In genomic region chr10:47294057-47294456, GRCh38 we compare ENCODE assay signal across 26 cellular contexts. TPM values are rescaled to one million over a fixed set of nuclear protein-coding genes. Genes with fewer than 3 reads are reported as not detected.
A peak's percentile ranks its signal among the peaks of the same experiment; 100 is the strongest.
DNase-seq lines count a peak whose midpoint lies in the region; ATAC-seq, FAIRE-seq and TF ChIP-seq lines count a peak whose summit lies in the region.
"Had no signal": no experiment of that assay in that cellular context is flagged by ENCODE, and none has a peak within 500 bp of the region (broad histone marks: within the 10 kb centered on the region; RNA-seq: fewer than 3 reads in every experiment).

No MANE protein-coding gene starts in this region.

- H3K27me3 Mint-ChIP-seq in endodermal cell (ENCODE audit: insufficient read depth), result peaks cover 30% of the 10 kb centered on the region
- H3K27me3 Mint-ChIP-seq: CD4-positive, CD25-positive, alpha-beta regulatory T cell had no signal

- no peaks in the 10 kb centered on the region for H3K36me3 Mint-ChIP-seq in endodermal cell (ENCODE audit: low read depth)
- H3K36me3 Mint-ChIP-seq: CD4-positive, CD25-positive, alpha-beta regulatory T cell; CD8-positive, alpha-beta memory T cell had no signal

- H3K27ac ChIP-seq in endodermal cell (ENCODE audit: low read depth, low read length) (no peak overlapping the region), kidney (ENCODE audit: low read depth in 2 of 2, low read length in 2 of 2) (no peak overlapping the region), sigmoid colon (no peak overlapping the region)
- H3K27ac ChIP-seq: GM23248, HL-60 had no signal

- no peaks in the 10 kb centered on the region for H3K4me1 Mint-ChIP-seq in endodermal cell
- H3K4me1 Mint-ChIP-seq: CD4-positive, CD25-positive, alpha-beta regulatory T cell; CD8-positive, alpha-beta memory T cell had no signal

- no peak overlapping the region for H3K4me3 Mint-ChIP-seq in endodermal cell
- H3K4me3 Mint-ChIP-seq: CD4-positive, CD25-positive, alpha-beta regulatory T cell; CD8-positive, alpha-beta memory T cell had no signal

- intact Hi-C loops in cardiac septum (cut with DNase I) (no loop called here), left cardiac atrium (cut with DNase I) (no loop called here), posterior vena cava (cut with DNase I) (no loop called here), kidney (cut with DNase I) (no loop called here), sigmoid colon (cut with DNase I) (no loop called here)

- no peaks in the 10 kb centered on the region for H3K36me3 ChIP-seq in endodermal cell (ENCODE audit: control insufficient read depth, insufficient read depth, low read length)
- H3K36me3 ChIP-seq in kidney (ENCODE audit: control insufficient read depth in 1 of 2, insufficient read depth in 2 of 2, low read length in 2 of 2), result no peaks in the 10 kb centered on the region
- H3K36me3 ChIP-seq in sigmoid colon, result no peaks in the 10 kb centered on the region
- H3K36me3 ChIP-seq: BE2C had no signal

- H3K27ac Mint-ChIP-seq in endodermal cell, result no peak overlapping the region
- H3K27ac Mint-ChIP-seq: CD4-positive, CD25-positive, alpha-beta regulatory T cell; CD8-positive, alpha-beta memory T cell had no signal

- ATAC-seq in left cardiac atrium (no peak), GM18520 (IDR thresholded peaks at IDR 0.05; ENCODE audit: unreplicated experiment) (no peak)
- ATAC-seq: GM12878 had no signal

- peaks cover 35% of the 10 kb centered on the region for H3K27me3 ChIP-seq in endodermal cell (ENCODE audit: control insufficient read depth, insufficient read depth, low read length, poor library complexity, severe bottlenecking)
- no peaks in the 10 kb centered on the region for H3K27me3 ChIP-seq in sigmoid colon
- H3K27me3 ChIP-seq: BE2C had no signal

- H3K4me3 ChIP-seq in endodermal cell (ENCODE audit: low read length), result no peak overlapping the region
- no peak overlapping the region for H3K4me3 ChIP-seq in kidney (ENCODE audit: low read length in 2 of 2)
- no peak overlapping the region for H3K4me3 ChIP-seq in sigmoid colon
- H3K4me3 ChIP-seq: GM12878, GM23248 had no signal

- H3K9me3 ChIP-seq in endodermal cell (ENCODE audit: control insufficient read depth, low read length) (no peaks in the 10 kb centered on the region), kidney (ENCODE audit: control insufficient read depth in 1 of 2, low read length in 2 of 2) (no peaks in the 10 kb centered on the region), sigmoid colon (no peaks in the 10 kb centered on the region)
- H3K9me3 ChIP-seq: BE2C had no signal

- H3K4me1 ChIP-seq in endodermal cell (ENCODE audit: control insufficient read depth, insufficient read depth, low read length) (no peaks in the 10 kb centered on the region), kidney (ENCODE audit: control insufficient read depth in 1 of 2, insufficient read depth in 1 of 2, low read depth in 1 of 2, low read length in 2 of 2) (no peaks in the 10 kb centered on the region), sigmoid colon (no peaks in the 10 kb centered on the region)
- H3K4me1 ChIP-seq: BE2C had no signal

- no peaks in the 10 kb centered on the region for H3K9me3 Mint-ChIP-seq in endodermal cell
- H3K9me3 Mint-ChIP-seq: CD4-positive, CD25-positive, alpha-beta regulatory T cell; CD8-positive, alpha-beta memory T cell had no signal

- no peak for FAIRE-seq in kidney (lab: Jason Lieb, UNC)
- FAIRE-seq: A204.1, GM12878, HTR-8/SVneo had no signal

- TF ChIP-seq CTCF in endodermal cell (conservative IDR thresholded peaks at IDR 0.05), result no peak
- no peak for TF ChIP-seq CTCF in kidney (IDR thresholded peaks at IDR 0.05; ENCODE audit: borderline replicate concordance, extremely low read depth, insufficient read depth)
- TF ChIP-seq CTCF in sigmoid colon (IDR thresholded peaks at IDR 0.05), result no peak

- DNase-seq in cardiac septum (ENCODE audit: low spot score) (peak; percentile 12), left cardiac atrium (no peak), endodermal cell (peak; percentile 17), posterior vena cava (ENCODE audit: low spot score) (peak; percentile 52), kidney (no peak), sigmoid colon (no peak)
- DNase-seq: ACHN; BE2C; C1 segment of cervical spinal cord; CD4-positive, CD25-positive, alpha-beta regulatory T cell; CD8-positive, alpha-beta memory T cell; COR-L47; DMS 273 treated with DMSO at 0.1 percent for 48 hours; DMS53; DND-41; EL; GM23248; HCEC 1CT; IMR-90 had no signal

- TF ChIP-seq POLR2A in sigmoid colon (IDR thresholded peaks at IDR 0.05), result no peak

- no peak for TF ChIP-seq EP300 in sigmoid colon (IDR thresholded peaks at IDR 0.05)

- H3K9ac ChIP-seq in endodermal cell (ENCODE audit: extremely low read depth, low read length, poor library complexity, severe bottlenecking) (no peak overlapping the region), kidney (ENCODE audit: low read length in 2 of 2) (no peak overlapping the region)
- H3K9ac ChIP-seq: GM23248 had no signal

- 93 to 97% methylated on average over 9 of the region's 9 CpGs for WGBS in endodermal cell (ENCODE audit: insufficient coverage in 1 of 2, insufficient read length in 1 of 2), 2 experiments
- 95 to 97% methylated on average over 9 of the region's 9 CpGs for WGBS in sigmoid colon, 2 donors

RNA-seq across cellular contexts. Expression of gene GDF10, which starts 5.9 kb away (rescaled TPM):
- total RNA-seq in cardiac septum, result 1.7 TPM
- total RNA-seq in left cardiac atrium, result 1 to 10 TPM in 1 of 2 donors, under 1 TPM in 1; 0.89 to 1.4 TPM
- not detected for total RNA-seq in endodermal cell
- polyA plus RNA-seq in endodermal cell (2013, experiment 1 of 2), result 12.8 TPM
- polyA plus RNA-seq in endodermal cell (2013, experiment 2 of 2), result 8.9 TPM
- total RNA-seq in posterior vena cava, result 10 to 100 TPM in 1 of 2 donors, 1 to 10 TPM in 1; 1.5 to 18.6 TPM
- total RNA-seq in kidney, result 1.1 TPM
- polyA plus RNA-seq in kidney (ENCODE audit: insufficient read depth, low read depth, low replicate concordance), result not detected
- total RNA-seq in sigmoid colon, result 10 to 100 TPM in 1 of 4 donors, 1 to 10 TPM in 3; 3.8 to 11.9 (median 4.9) TPM
- under 1 TPM in 1 of 3 donors, not detected in 2; 0.67 TPM for polyA plus RNA-seq in sigmoid colon
- total RNA-seq: CD4-positive, CD25-positive, alpha-beta regulatory T cell; G401; GM12878; H4; IMR-90 had no signal
- polyA plus RNA-seq: CD4-positive, CD25-positive, alpha-beta regulatory T cell; GM12878 had no signal

RNA-seq across cellular contexts. Expression of gene GDF2, which starts 28.2 kb away (rescaled TPM):
- total RNA-seq in cardiac septum (not detected), left cardiac atrium (not detected), endodermal cell (not detected), posterior vena cava (not detected), kidney (not detected), sigmoid colon (not detected)
- polyA plus RNA-seq in endodermal cell (2013, experiment 1 of 2), result not detected
- not detected for polyA plus RNA-seq in endodermal cell (2013, experiment 2 of 2)
- polyA plus RNA-seq in kidney (ENCODE audit: insufficient read depth, low read depth, low replicate concordance) (not detected), sigmoid colon (not detected)
- total RNA-seq: CD4-positive, CD25-positive, alpha-beta regulatory T cell; CD8-positive, alpha-beta memory T cell; G401; GM12878; GM23248; H4 had no signal
- polyA plus RNA-seq: CD4-positive, CD25-positive, alpha-beta regulatory T cell; CD8-positive, alpha-beta memory T cell; GM12878; GM23248; IMR-90 had no signal

RNA-seq across cellular contexts. Expression of gene RBP3, which starts 54.1 kb away (rescaled TPM):
- total RNA-seq in cardiac septum (not detected), left cardiac atrium (not detected), endodermal cell (not detected), posterior vena cava (not detected), kidney (not detected), sigmoid colon (not detected)
- not detected for polyA plus RNA-seq in endodermal cell (2013, experiment 1 of 2)
- not detected for polyA plus RNA-seq in endodermal cell (2013, experiment 2 of 2)
- polyA plus RNA-seq in kidney (ENCODE audit: insufficient read depth, low read depth, low replicate concordance) (not detected), sigmoid colon (not detected)
- total RNA-seq: CD4-positive, CD25-positive, alpha-beta regulatory T cell; CD8-positive, alpha-beta memory T cell; G401; GM12878; GM23248; H4; IMR-90 had no signal
- polyA plus RNA-seq: CD4-positive, CD25-positive, alpha-beta regulatory T cell; CD8-positive, alpha-beta memory T cell; GM12878; GM23248; IMR-90 had no signal

Comparison
In these comparisons a context has a peak if more than half of its experiments do, and no peak if none do; other contexts are left out.
1. DNase-seq: peak in cardiac septum (single experiment), endodermal cell (single experiment) and posterior vena cava (single experiment); none in left cardiac atrium (single experiment), kidney (single experiment) and sigmoid colon (single experiment).